In genomic region chr5:116437922-116438578, GRCh38 we compare ENCODE assay signal across 28 cellular contexts.
DNase-seq lines count a peak whose midpoint lies in the region; ATAC-seq, FAIRE-seq and TF ChIP-seq lines count a peak whose summit lies in the region.
"Had no signal": no experiment of that assay in that cellular context is flagged by ENCODE, and none has a peak within 500 bp of the region (broad histone marks: within the 10 kb centered on the region; RNA-seq: fewer than 3 reads in every experiment).

No MANE protein-coding gene starts in this region.

- H3K4me1 Mint-ChIP-seq in CD8-positive, alpha-beta memory T cell: no peaks in the 10 kb centered on the region
- H3K4me1 Mint-ChIP-seq: activated CD8-positive, alpha-beta memory T cell treated with anti-CD3 and anti-CD28 coated beads, Interleukin-2, amount 10 ng/mL, durations not matched to agents 7 days and 5 days had no signal

- no peak for DNase-seq in HepG2 (ENCODE audit: low spot score)
- DNase-seq in frontal cortex (ENCODE audit: low spot score in 2 of 2): no peak
- DNase-seq in mucosa of descending colon: no peak
- DNase-seq in NCI-H526 treated with DMSO at 0.1 percent for 48 hours (lab: John Stamatoyannopoulos, UW): no peak
- DNase-seq in foreskin keratinocyte: no peak
- no peak for DNase-seq in T-helper 9 cell
- DNase-seq in CD8-positive, alpha-beta memory T cell: no peak
- DNase-seq: activated CD4-positive, alpha-beta T cell treated with anti-CD3 and anti-CD28 coated beads, Interleukin-2, amount 50 U/mL, for 1 hour; activated CD8-positive, alpha-beta memory T cell treated with anti-CD3 and anti-CD28 coated beads, Interleukin-2, amount 10 ng/mL, durations not matched to agents 7 days and 5 days; activated naive CD4-positive, alpha-beta T cell treated with anti-CD3 and anti-CD28 coated beads, Interleukin-2, amount 50 U/mL, for 16 hours; AML-193; DMS79 treated with DMSO at 0.1 percent for 48 hours; immature natural killer cell; left ventricle myocardium superior; NCI-H1092; NCI-H1930; NCI-H226; PC-3; stimulated activated CD8-positive, alpha-beta memory T cell treated with anti-CD3 and anti-CD28 coated beads, Interleukin-4, amount 100 ng/mL, for 48 hours; T1000 had no signal

- H3K9me3 ChIP-seq in liver (ENCODE audit: control insufficient read depth in 4 of 4, low read length in 3 of 4) (no peaks in the 10 kb centered on the region), HepG2 (ENCODE audit: low read length) (no peaks in the 10 kb centered on the region), mucosa of descending colon (no peaks in the 10 kb centered on the region)
- no peaks in the 10 kb centered on the region for H3K9me3 ChIP-seq in CD8-positive, alpha-beta memory T cell (ENCODE audit: low read length)
- H3K9me3 ChIP-seq: heart left ventricle had no signal

- no peak for FAIRE-seq in HepG2 (lab: Jason Lieb, UNC)
- peak; percentile 56 for FAIRE-seq in frontal cortex (lab: Jason Lieb, UNC)
- FAIRE-seq: A204.1, H54 had no signal

- no peak overlapping the region for H3K4me2 ChIP-seq in HepG2 (ENCODE audit: low read depth, low read length)

- TF ChIP-seq EP300 in HepG2 (IDR thresholded peaks at IDR 0.05; ENCODE audit: low read depth in 2 of 2, low read length in 2 of 2): no peak
- no peak for TF ChIP-seq EP300 in HepG2 (CRISPR knock-in tag; IDR thresholded peaks at IDR 0.05; ENCODE audit: borderline replicate concordance)

- peaks cover 0 to 2% (median 0%) of the 10 kb centered on the region in 5 donors for H3K9me3 Mint-ChIP-seq in CD8-positive, alpha-beta memory T cell
- H3K9me3 Mint-ChIP-seq: dendritic cell treated with granulocyte-macrophage colony-stimulating factor and Interleukin-4, amounts not matched to agents 40 ng/mL and 50 ng/mL, for 4 days; immature natural killer cell had no signal

- ATAC-seq in HepG2 (no peak), mucosa of descending colon (peak; percentile 59), foreskin keratinocyte (no peak)
- ATAC-seq: activated CD8-positive, alpha-beta memory T cell treated with anti-CD3 and anti-CD28 coated beads, Interleukin-2, amount 10 ng/mL, durations not matched to agents 7 days and 5 days; PC-3; Right ventricle myocardium inferior had no signal

- no peak overlapping the region for H2AFZ ChIP-seq in HepG2 (ENCODE audit: low read length)

- H3K9ac ChIP-seq in liver (ENCODE audit: low read depth in 1 of 2, low read length in 2 of 2) (no peak overlapping the region), HepG2 (ENCODE audit: insufficient read depth, low read depth, low read length) (no peak overlapping the region)

- H3K4me3 ChIP-seq in liver (ENCODE audit: low read depth in 1 of 3, low read length in 3 of 3) (no peak overlapping the region), HepG2 (replicated peaks in 1 of 3; ENCODE audit: insufficient read depth in 1 of 3, low read depth in 2 of 3, low read length in 3 of 3) (no peak overlapping the region), mucosa of descending colon (no peak overlapping the region)
- no peak overlapping the region for H3K4me3 ChIP-seq in CD8-positive, alpha-beta memory T cell (ENCODE audit: low read length)
- H3K4me3 ChIP-seq: cardiac muscle cell, heart left ventricle had no signal

- no peak overlapping the region for H3K4me3 Mint-ChIP-seq in CD8-positive, alpha-beta memory T cell
- H3K4me3 Mint-ChIP-seq: activated CD8-positive, alpha-beta memory T cell treated with anti-CD3 and anti-CD28 coated beads, Interleukin-2, amount 10 ng/mL, durations not matched to agents 7 days and 5 days; dendritic cell treated with granulocyte-macrophage colony-stimulating factor and Interleukin-4, amounts not matched to agents 40 ng/mL and 50 ng/mL, for 4 days; immature natural killer cell had no signal

- peaks cover 9 to 38% (median 15%) of the 10 kb centered on the region in 3 donors for H3K36me3 Mint-ChIP-seq in CD8-positive, alpha-beta memory T cell
- H3K36me3 Mint-ChIP-seq: activated CD8-positive, alpha-beta memory T cell treated with anti-CD3 and anti-CD28 coated beads, Interleukin-2, amount 10 ng/mL, durations not matched to agents 7 days and 5 days had no signal

- no TSS peak for BruUV-seq in HepG2 (replicated peaks; lab: Mats Ljungman, UMichigan)

- CTCF ChIA-PET in HepG2 (lab: Yijun Ruan, JAX; ENCODE audit: low intra/inter-chr PET ratio, low total read pairs): no interaction called here
- CTCF ChIA-PET in CD8-positive, alpha-beta memory T cell (lab: Charles Lee): no interaction called here

- peaks cover 0 to 11% (median 5%) of the 10 kb centered on the region in 4 donors for H3K4me1 ChIP-seq in liver (ENCODE audit: control insufficient read depth in 4 of 4, insufficient read depth in 4 of 4, low read length in 3 of 4)
- H3K4me1 ChIP-seq in HepG2 (ENCODE audit: insufficient read depth, low read length): 0 out of 2 replicates have a peak, but pooled peaks cover 16% of the 10 kb centered on the region
- H3K4me1 ChIP-seq in mucosa of descending colon (ENCODE audit: low read depth): peaks cover 11% of the 10 kb centered on the region
- no peaks in the 10 kb centered on the region for H3K4me1 ChIP-seq in foreskin keratinocyte
- no peaks in the 10 kb centered on the region for H3K4me1 ChIP-seq in CD8-positive, alpha-beta memory T cell (ENCODE audit: insufficient read depth, low read length)

- H3K27ac Mint-ChIP-seq in CD8-positive, alpha-beta memory T cell: no peak overlapping the region
- H3K27ac Mint-ChIP-seq: activated CD8-positive, alpha-beta memory T cell treated with anti-CD3 and anti-CD28 coated beads, Interleukin-2, amount 10 ng/mL, durations not matched to agents 7 days and 5 days; dendritic cell treated with granulocyte-macrophage colony-stimulating factor and Interleukin-4, amounts not matched to agents 40 ng/mL and 50 ng/mL, for 4 days; immature natural killer cell had no signal

- no peaks in the 10 kb centered on the region for H3K79me2 ChIP-seq in HepG2 (ENCODE audit: insufficient read depth, low read length)

- TF ChIP-seq CTCF in liver (IDR thresholded peaks at IDR 0.05; ENCODE audit: low read depth, low read length, missing input control): no peak
- TF ChIP-seq CTCF in HepG2 (CRISPR knock-in tag; IDR thresholded peaks at IDR 0.05): no peak
- TF ChIP-seq CTCF in mucosa of descending colon (IDR thresholded peaks at IDR 0.05): no peak
- no peak for TF ChIP-seq CTCF in foreskin keratinocyte (conservative IDR thresholded peaks at IDR 0.05)

- intact Hi-C loops in HepG2 (cut with micrococcal nuclease; ENCODE audit: unreplicated experiment) (no loop called here), mucosa of descending colon (cut with DNase I, micrococcal nuclease) (no loop called here)

- H3K27ac ChIP-seq in liver (ENCODE audit: low read depth in 1 of 2, low read length in 2 of 2) (no peak overlapping the region), HepG2 (ENCODE audit: extremely low read length, insufficient read depth, low read length) (no peak overlapping the region), foreskin keratinocyte (no peak overlapping the region)
- H3K27ac ChIP-seq in CD8-positive, alpha-beta memory T cell (ENCODE audit: low read depth, low read length): no peak overlapping the region
- H3K27ac ChIP-seq: cardiac muscle cell, HL-60 had no signal

- no peak for TF ChIP-seq RAD21 in liver (IDR thresholded peaks at IDR 0.05)
- no peak for TF ChIP-seq RAD21 in HepG2 (CRISPR knock-in tag; IDR thresholded peaks at IDR 0.05)

- POLR2A ChIA-PET in HepG2 (lab: Yijun Ruan, JAX): no interaction called here
- POLR2A ChIA-PET in CD8-positive, alpha-beta memory T cell (lab: Charles Lee): no interaction called here

- no peak for TF ChIP-seq POLR2A in HepG2 (IDR thresholded peaks at IDR 0.05; ENCODE audit: insufficient read depth in 1 of 2, low read depth in 2 of 2, low read length in 2 of 2)

- H4K20me1 ChIP-seq in HepG2 (ENCODE audit: insufficient read depth, low read length): no peaks in the 10 kb centered on the region

- H3K36me3 ChIP-seq in liver (ENCODE audit: control insufficient read depth in 4 of 4, insufficient read depth in 3 of 4, low read depth in 1 of 4, low read length in 3 of 4) (no peaks in the 10 kb centered on the region), HepG2 (replicated peaks in 1 of 2; ENCODE audit: control insufficient read depth in 1 of 2, insufficient read depth in 2 of 2, low read length in 2 of 2) (no peaks in the 10 kb centered on the region), mucosa of descending colon (ENCODE audit: low read depth) (no peaks in the 10 kb centered on the region)
- no peaks in the 10 kb centered on the region for H3K36me3 ChIP-seq in CD8-positive, alpha-beta memory T cell (ENCODE audit: insufficient read depth, low read length)
- H3K36me3 ChIP-seq: cardiac muscle cell, heart left ventricle had no signal

- in situ Hi-C loops in HepG2 (cut with HindIII; ENCODE audit: extremely low pct_ligation_motif_present, low pct_unique_long_range_greater_than_20kb): no loop called here

- H3K27me3 ChIP-seq in liver (ENCODE audit: control insufficient read depth in 4 of 4, insufficient read depth in 4 of 4, low read length in 3 of 4) (no peaks in the 10 kb centered on the region), HepG2 (ENCODE audit: control insufficient read depth in 1 of 2, insufficient read depth in 2 of 2, low read length in 2 of 2) (no peaks in the 10 kb centered on the region), foreskin keratinocyte (no peaks in the 10 kb centered on the region)
- no peaks in the 10 kb centered on the region for H3K27me3 ChIP-seq in CD8-positive, alpha-beta memory T cell (ENCODE audit: insufficient read depth, low read length, poor library complexity, severe bottlenecking)
- H3K27me3 ChIP-seq: cardiac muscle cell, heart left ventricle had no signal

- peaks cover 0 to 1% of the 10 kb centered on the region in 2 donors for H3K27me3 Mint-ChIP-seq in CD8-positive, alpha-beta memory T cell
- H3K27me3 Mint-ChIP-seq: activated CD8-positive, alpha-beta memory T cell treated with anti-CD3 and anti-CD28 coated beads, Interleukin-2, amount 10 ng/mL, durations not matched to agents 7 days and 5 days; dendritic cell treated with granulocyte-macrophage colony-stimulating factor and Interleukin-4, amounts not matched to agents 40 ng/mL and 50 ng/mL, for 4 days had no signal

TF ChIP-seq in liver, 16 proteins besides CTCF, POLR2A, EP300 and RAD21 (continues in another document):
- TF ChIP-seq, protein P1, sequence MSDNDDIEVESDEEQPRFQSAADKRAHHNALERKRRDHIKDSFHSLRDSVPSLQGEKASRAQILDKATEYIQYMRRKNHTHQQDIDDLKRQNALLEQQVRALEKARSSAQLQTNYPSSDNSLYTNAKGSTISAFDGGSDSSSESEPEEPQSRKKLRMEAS (IDR thresholded peaks at IDR 0.05): no peak

TF ChIP-seq in HepG2, 621 proteins besides CTCF, POLR2A, EP300 and RAD21:
- TF ChIP-seq REXO4 (CRISPR knock-in tag; IDR thresholded peaks at IDR 0.05; ENCODE audit: borderline replicate concordance): no peak
- TF ChIP-seq ZNF792 (CRISPR knock-in tag; IDR thresholded peaks at IDR 0.05): no peak
- no peak for TF ChIP-seq MEIS2 (CRISPR knock-in tag; IDR thresholded peaks at IDR 0.05)
- TF ChIP-seq PCBP2 (optimal IDR thresholded peaks at IDR 0.05; ENCODE audit: low read depth, low read length, poor library complexity, severe bottlenecking): no peak
- TF ChIP-seq ZSCAN31 (CRISPR knock-in tag; IDR thresholded peaks at IDR 0.05; ENCODE audit: low read depth): no peak
- no peak for TF ChIP-seq STAT5B (CRISPR knock-in tag; IDR thresholded peaks at IDR 0.05)
